8 cellular contexts compared by ENCODE assay signal in the genomic region with DNA sequence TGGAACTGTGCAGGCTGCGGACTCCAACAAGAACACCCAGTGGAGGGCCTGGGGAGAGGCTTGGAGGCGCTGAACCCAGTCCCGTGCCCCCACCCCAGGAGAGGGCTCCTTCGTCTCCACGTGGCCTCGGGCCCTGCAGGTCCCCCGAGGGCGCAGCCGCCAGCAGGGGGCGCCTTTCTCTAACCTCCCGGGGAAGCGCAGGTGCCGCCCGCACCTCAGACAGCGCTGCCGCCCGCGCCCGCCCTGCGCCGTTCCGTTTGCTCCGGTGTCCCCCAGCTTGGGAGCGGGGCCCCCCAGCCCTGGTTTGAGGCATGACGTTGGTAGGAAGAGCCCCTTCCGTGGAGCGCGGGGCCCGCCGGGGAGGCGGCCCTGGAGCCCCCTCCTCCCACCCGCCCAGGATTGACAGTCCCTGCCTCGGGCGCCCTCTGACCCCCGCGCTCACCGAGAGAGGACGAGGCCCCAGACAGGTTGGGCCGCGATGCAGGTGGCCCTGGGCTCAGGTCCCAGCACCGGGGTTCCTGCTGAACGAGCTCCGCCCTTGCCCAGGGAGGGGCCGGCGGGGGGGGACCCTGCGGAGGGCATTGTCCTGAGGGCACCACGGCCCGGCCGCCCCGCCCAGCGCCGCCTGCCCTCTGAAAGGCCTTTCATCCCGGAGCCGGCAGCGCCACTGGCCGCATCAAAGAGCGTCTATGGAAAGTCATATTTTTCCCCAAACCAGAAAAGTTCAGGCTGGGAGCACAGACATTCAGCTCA. TPM values are rescaled to one million over a fixed set of nuclear protein-coding genes. Genes with fewer than 3 reads are reported as not detected.
DNase-seq lines count a peak whose midpoint lies in the region; ATAC-seq and TF ChIP-seq lines count a peak whose summit lies in the region.

No MANE protein-coding gene starts in this region.

- no peaks in the 10 kb centered on the region for H3K36me3 ChIP-seq in mesenchymal stem cell (ENCODE audit: control insufficient read depth in 1 of 2, insufficient read depth in 2 of 2, low read depth in 1 of 2, low read length in 2 of 2)

- no peak overlapping the region for H2AK5ac ChIP-seq in mesenchymal stem cell (ENCODE audit: low read length, severe bottlenecking)

- no peak overlapping the region for H2BK12ac ChIP-seq in mesenchymal stem cell (ENCODE audit: low read length in 2 of 2)

- no peak for ATAC-seq in HG03457 (IDR thresholded peaks at IDR 0.05; ENCODE audit: unreplicated experiment)

- peaks cover 18% of the 10 kb centered on the region for H3K4me1 ChIP-seq in mesenchymal stem cell (ENCODE audit: control insufficient read depth, insufficient read depth, low read depth, low read length)

- H3K14ac ChIP-seq in mesenchymal stem cell (ENCODE audit: low read length in 2 of 2) = no peak overlapping the region

- H2BK120ac ChIP-seq in mesenchymal stem cell (ENCODE audit: low read depth, low read length) = no peak overlapping the region

- no peak overlapping the region for H3K9ac ChIP-seq in mesenchymal stem cell (ENCODE audit: low read length)

- H3K27me3 ChIP-seq in mesenchymal stem cell (ENCODE audit: control insufficient read depth in 1 of 2, insufficient read depth in 1 of 2, low read length in 2 of 2) = peaks cover 19 to 53% of the 10 kb centered on the region in 2 experiments

- no peak overlapping the region for H2BK5ac ChIP-seq in mesenchymal stem cell (ENCODE audit: low read depth, low read length, poor library complexity, severe bottlenecking)

- H3K4ac ChIP-seq in mesenchymal stem cell (ENCODE audit: low read depth in 1 of 2, low read length in 2 of 2) = no peak overlapping the region

- DNase-seq in NCI-H226 = peak; percentile 71
- DNase-seq in activated CD8-positive, alpha-beta memory T cell treated with anti-CD3 and anti-CD28 coated beads for 1 hour (ENCODE audit: extremely low read depth in 1 of 2, low read depth in 1 of 2) = peak; percentile 79 to 92
- peak; percentile 85 for DNase-seq in effector CD8-positive, alpha-beta T cell (lab: John Stamatoyannopoulos, UW)
- peak; percentile 39 for DNase-seq in mesenchymal stem cell
- DNase-seq in stimulated activated CD8-positive, alpha-beta memory T cell treated with anti-CD3 and anti-CD28 coated beads, Interleukin-12 subunit alpha, Interleukin-12 subunit beta, amount 100 ng/mL, for 4 hours (ENCODE audit: low read depth) = peak; percentile 78
- DNase-seq in NCI-H187 treated with DMSO at 0.1 percent for 48 hours (lab: John Stamatoyannopoulos, UW) = no peak

- no peak overlapping the region for H2BK15ac ChIP-seq in mesenchymal stem cell (ENCODE audit: low read depth, poor library complexity, severe bottlenecking)

- H3K18ac ChIP-seq in mesenchymal stem cell (ENCODE audit: low read depth in 1 of 2, low read length in 2 of 2) = no peak overlapping the region

- H3K79me1 ChIP-seq in mesenchymal stem cell (replicated peaks; ENCODE audit: low read length, poor library complexity, severe bottlenecking) = no peaks in the 10 kb centered on the region

- H3K27ac ChIP-seq in mesenchymal stem cell (ENCODE audit: low read length, poor library complexity, severe bottlenecking) = no peak overlapping the region

- H3K4me3 ChIP-seq in mesenchymal stem cell (ENCODE audit: insufficient read depth in 1 of 2, low read depth in 1 of 2, low read length in 2 of 2) = peak overlapping the region in 1 of 2 experiments; percentile 15

- H4K8ac ChIP-seq in mesenchymal stem cell (ENCODE audit: low read length) = no peak overlapping the region

- no peaks in the 10 kb centered on the region for H3K9me3 ChIP-seq in mesenchymal stem cell (ENCODE audit: control insufficient read depth, low read length)

- H3K23ac ChIP-seq in mesenchymal stem cell (ENCODE audit: low read length in 2 of 2) = no peak overlapping the region

- TF ChIP-seq CTCF in GM12872 (IDR thresholded peaks at IDR 0.05; ENCODE audit: insufficient read depth, low read depth, low read length) = peak; percentile 27; the same call in 1 of the 3 replicates

- no peak overlapping the region for H2AFZ ChIP-seq in mesenchymal stem cell (ENCODE audit: low read depth, low read length)

- WGBS in mesenchymal stem cell = 8% methylated on average over 49 of the region's 57 CpGs

- no peak overlapping the region for H4K91ac ChIP-seq in mesenchymal stem cell (ENCODE audit: low read length)

- peak overlapping the region; percentile 79 for H3K4me2 ChIP-seq in mesenchymal stem cell (ENCODE audit: low read length, poor library complexity, severe bottlenecking)

RNA-seq across cellular contexts. Expression of a gene that starts 42.9 kb away (rescaled TPM):
- not detected for polyA plus RNA-seq in mesenchymal stem cell (2013, experiment 1 of 2)
- polyA plus RNA-seq in mesenchymal stem cell (2013, experiment 2 of 2) = not detected
